In the genomic region with DNA sequence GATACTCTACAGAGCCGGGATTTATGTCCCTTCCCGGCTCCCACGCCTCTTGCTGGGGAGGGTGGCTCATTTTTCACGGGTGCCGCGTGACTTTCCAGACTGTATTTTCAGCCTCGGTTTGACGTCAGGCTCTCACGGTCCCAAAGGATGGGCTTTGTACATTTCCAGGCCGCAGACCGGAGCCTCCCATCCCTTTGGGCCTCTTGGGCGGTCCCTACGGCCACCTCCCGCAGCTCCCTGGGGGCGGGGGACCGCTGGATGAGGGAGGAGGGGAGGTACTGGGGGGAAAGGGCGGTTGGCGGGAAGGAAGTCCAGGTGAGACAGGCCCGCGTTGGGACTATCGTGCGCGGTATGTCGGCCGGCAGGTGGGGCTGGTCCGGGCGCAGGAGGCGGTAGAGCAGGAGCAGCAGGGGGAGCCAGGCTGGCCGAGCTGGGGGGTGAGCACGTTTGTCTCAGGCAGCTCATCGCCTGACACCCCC, we compare ENCODE assay signal across 15 cellular contexts. TPM values are rescaled to one million over a fixed set of nuclear protein-coding genes. Genes with fewer than 3 reads are reported as not detected.
A peak's percentile ranks its signal among the peaks of the same experiment; 100 is the strongest.
DNase-seq lines count a peak whose midpoint lies in the region; ATAC-seq, FAIRE-seq and TF ChIP-seq lines count a peak whose summit lies in the region.
"Had no signal": no experiment of that assay in that cellular context is flagged by ENCODE, and none has a peak within 500 bp of the region (broad histone marks: within the 10 kb centered on the region; RNA-seq: fewer than 3 reads in every experiment).

No MANE protein-coding gene starts in this region.

- DNase-seq in stimulated activated CD4-positive, alpha-beta T cell treated with anti-CD3 and anti-CD28 coated beads, Interleukin-4, amount 100 ng/mL, for 1 hour, result peak; percentile 10
- no peak for DNase-seq in stimulated activated CD4-positive, alpha-beta T cell treated with anti-CD3 and anti-CD28 coated beads, Interleukin-2, amount 100 ng/mL, for 48 hours
- DNase-seq in epithelial cell of esophagus (ENCODE audit: low read depth) (peak; percentile 18), mesenchymal stem cell (no peak), stomach (no peak), H54 (ENCODE audit: insufficient read length, low spot score) (no peak)
- no peak for DNase-seq in naive thymus-derived CD4-positive, alpha-beta T cell
- DNase-seq: activated naive CD4-positive, alpha-beta T cell treated with anti-CD3 and anti-CD28 coated beads, Interleukin-2, amount 50 U/mL, for 16 hours; stimulated activated CD4-positive, alpha-beta T cell treated with anti-CD3 and anti-CD28 coated beads, Interleukin-12 subunit alpha, Interleukin-12 subunit beta, amount 100 ng/mL, for 4 hours; stimulated activated naive B cell treated with anti-CD40 and anti-IgM and Interleukin-4, amounts not matched to agents 10 μg/mL and 1 μg/mL and 100 μg/mL, for 72 hours had no signal

- H2BK15ac ChIP-seq in mesenchymal stem cell (ENCODE audit: low read depth, poor library complexity, severe bottlenecking), result no peak overlapping the region

- peak overlapping the region in 2 of 10 donors; percentile 9 to 25 for H3K4me3 Mint-ChIP-seq in naive thymus-derived CD4-positive, alpha-beta T cell

- no peak overlapping the region for H2BK5ac ChIP-seq in mesenchymal stem cell (ENCODE audit: low read depth, low read length, poor library complexity, severe bottlenecking)

- 30% methylated on average over 27 of the region's 31 CpGs for WGBS in mesenchymal stem cell
- WGBS in stomach, 5 donors, result 5 to 7% (median 5%) methylated on average over 20 to 31 of the region's 31 CpGs

- H4K8ac ChIP-seq in mesenchymal stem cell (ENCODE audit: low read length), result no peak overlapping the region

- H3K27me3 ChIP-seq in mesenchymal stem cell (ENCODE audit: control insufficient read depth in 1 of 2, insufficient read depth in 1 of 2, low read length in 2 of 2), result peaks cover 34 to 50% of the 10 kb centered on the region in 2 experiments
- H3K27me3 ChIP-seq in naive thymus-derived CD4-positive, alpha-beta T cell (ENCODE audit: control insufficient read depth in 2 of 2, insufficient read depth in 2 of 2, low read length in 2 of 2), result peaks cover 0 to 5% of the 10 kb centered on the region in 2 donors
- H3K27me3 ChIP-seq in stomach, result peaks cover 0 to 50% (median 21%) of the 10 kb centered on the region in 3 donors

- H3K27me3 Mint-ChIP-seq in naive thymus-derived CD4-positive, alpha-beta T cell, result peaks cover 25 to 52% (median 46%) of the 10 kb centered on the region in 5 donors

- no peak for TF ChIP-seq EP300 in stomach (IDR thresholded peaks at IDR 0.05)

- no peak overlapping the region for H3K27ac Mint-ChIP-seq in naive thymus-derived CD4-positive, alpha-beta T cell
- H3K27ac Mint-ChIP-seq: stimulated activated naive B cell treated with anti-CD40 and anti-IgM and Interleukin-4, amounts not matched to agents 10 μg/mL and 1 μg/mL and 100 μg/mL, for 72 hours had no signal

- peaks cover 0 to 13% (median 0%) of the 10 kb centered on the region in 11 donors for H3K9me3 Mint-ChIP-seq in naive thymus-derived CD4-positive, alpha-beta T cell

- CTCF ChIA-PET in naive thymus-derived CD4-positive, alpha-beta T cell (lab: Charles Lee), result no interaction called here

- no peak overlapping the region for H3K23ac ChIP-seq in mesenchymal stem cell (ENCODE audit: low read length in 2 of 2)

- H3K18ac ChIP-seq in mesenchymal stem cell (ENCODE audit: low read depth in 1 of 2, low read length in 2 of 2), result no peak overlapping the region

- H3K36me3 ChIP-seq in mesenchymal stem cell (ENCODE audit: control insufficient read depth in 1 of 2, insufficient read depth in 2 of 2, low read depth in 1 of 2, low read length in 2 of 2), result no peaks in the 10 kb centered on the region
- H3K36me3 ChIP-seq in naive thymus-derived CD4-positive, alpha-beta T cell (ENCODE audit: control insufficient read depth in 2 of 3, insufficient read depth in 3 of 3, low read length in 3 of 3), result no peaks in the 10 kb centered on the region
- no peaks in the 10 kb centered on the region for H3K36me3 ChIP-seq in stomach

- no peak overlapping the region for H3K14ac ChIP-seq in mesenchymal stem cell (ENCODE audit: low read length in 2 of 2)

- no peak overlapping the region for H3K27ac ChIP-seq in mesenchymal stem cell (ENCODE audit: low read length, poor library complexity, severe bottlenecking)
- H3K27ac ChIP-seq in naive thymus-derived CD4-positive, alpha-beta T cell (ENCODE audit: low read depth, low read length), result no peak overlapping the region
- no peak overlapping the region for H3K27ac ChIP-seq in stomach
- H3K27ac ChIP-seq: epithelial cell of prostate had no signal

- no peak for FAIRE-seq in H54 (lab: Jason Lieb, UNC)
- FAIRE-seq: HTR-8/SVneo had no signal

- H3K9me3 ChIP-seq in mesenchymal stem cell (ENCODE audit: control insufficient read depth, low read length), result peaks cover 10% of the 10 kb centered on the region
- H3K9me3 ChIP-seq in naive thymus-derived CD4-positive, alpha-beta T cell (ENCODE audit: control insufficient read depth in 2 of 3, low read length in 3 of 3), result peaks cover 0 to 3% (median 0%) of the 10 kb centered on the region in 3 experiments
- peaks cover 0 to 12% (median 5%) of the 10 kb centered on the region in 4 donors for H3K9me3 ChIP-seq in stomach

- intact Hi-C loops in naive thymus-derived CD4-positive, alpha-beta T cell (cut with micrococcal nuclease), result no loop called here
- intact Hi-C loops in stomach (cut with DNase I; ENCODE audit: low total_unique reads), result no loop called here

- H3K9ac ChIP-seq in mesenchymal stem cell (ENCODE audit: low read length), result peak overlapping the region; percentile 31

- TF ChIP-seq POLR2A in stomach (IDR thresholded peaks at IDR 0.05) (no peak), H54 (IDR thresholded peaks at IDR 0.05; ENCODE audit: low read depth, low read length) (no peak)

- no peak overlapping the region for H2AFZ ChIP-seq in mesenchymal stem cell (ENCODE audit: low read depth, low read length)

- no peak overlapping the region for H4K91ac ChIP-seq in mesenchymal stem cell (ENCODE audit: low read length)

- no peak overlapping the region for H2BK12ac ChIP-seq in mesenchymal stem cell (ENCODE audit: low read length in 2 of 2)

- no peak overlapping the region for H2BK120ac ChIP-seq in mesenchymal stem cell (ENCODE audit: low read depth, low read length)

- TF ChIP-seq CTCF in epithelial cell of esophagus (IDR thresholded peaks at IDR 0.05; ENCODE audit: insufficient read depth, low read depth, low read length, missing control alignments), result peak; percentile 30
- TF ChIP-seq CTCF in stomach (IDR thresholded peaks at IDR 0.05), result peak in 1 of 7 experiments; percentile 7

- H3K4me1 ChIP-seq in mesenchymal stem cell (ENCODE audit: control insufficient read depth, insufficient read depth, low read depth, low read length) (no peaks in the 10 kb centered on the region), stomach (peaks cover 0 to 10% (median 9%) of the 10 kb centered on the region in 4 donors)
- no peaks in the 10 kb centered on the region for H3K4me1 ChIP-seq in naive thymus-derived CD4-positive, alpha-beta T cell (ENCODE audit: control insufficient read depth in 2 of 2, insufficient read depth in 2 of 2, low read length in 2 of 2)

- no peaks in the 10 kb centered on the region for H3K79me1 ChIP-seq in mesenchymal stem cell (replicated peaks; ENCODE audit: low read length, poor library complexity, severe bottlenecking)

- H3K4me1 Mint-ChIP-seq in naive thymus-derived CD4-positive, alpha-beta T cell, result peaks cover 0 to 4% (median 0%) of the 10 kb centered on the region in 7 donors

- no peak overlapping the region for H2AK5ac ChIP-seq in mesenchymal stem cell (ENCODE audit: low read length, severe bottlenecking)

- H3K4me2 ChIP-seq in mesenchymal stem cell (ENCODE audit: low read length, poor library complexity, severe bottlenecking), result no peak overlapping the region

- no peak overlapping the region for H3K4ac ChIP-seq in mesenchymal stem cell (ENCODE audit: low read depth in 1 of 2, low read length in 2 of 2)

- H3K4me3 ChIP-seq in epithelial cell of esophagus (ENCODE audit: low read length) (no peak overlapping the region), mesenchymal stem cell (ENCODE audit: insufficient read depth in 1 of 2, low read depth in 1 of 2, low read length in 2 of 2) (no peak overlapping the region), stomach (peak overlapping the region in 2 of 4 donors; percentile 0 to 12)
- no peak overlapping the region for H3K4me3 ChIP-seq in naive thymus-derived CD4-positive, alpha-beta T cell (ENCODE audit: low read length)

- no peak for ATAC-seq in GM19467 (IDR thresholded peaks at IDR 0.05; ENCODE audit: unreplicated experiment)
- ATAC-seq in naive thymus-derived CD4-positive, alpha-beta T cell, result no peak
- ATAC-seq: stimulated activated naive B cell treated with anti-CD40 and anti-IgM and Interleukin-4, amounts not matched to agents 10 μg/mL and 1 μg/mL and 100 μg/mL, for 72 hours had no signal

- POLR2A ChIA-PET in naive thymus-derived CD4-positive, alpha-beta T cell (lab: Charles Lee), result no interaction called here

- H3K36me3 Mint-ChIP-seq in naive thymus-derived CD4-positive, alpha-beta T cell, result peaks cover 0 to 5% (median 0%) of the 10 kb centered on the region in 5 donors

RNA-seq across cellular contexts. Expression of a gene that starts 17.9 kb away (rescaled TPM):
- polyA plus RNA-seq in mesenchymal stem cell (2013, experiment 1 of 2), result not detected
- not detected for polyA plus RNA-seq in mesenchymal stem cell (2013, experiment 2 of 2)
- total RNA-seq in naive thymus-derived CD4-positive, alpha-beta T cell, result not detected
- polyA plus RNA-seq in naive thymus-derived CD4-positive, alpha-beta T cell, result not detected
- total RNA-seq in stomach, result not detected
- polyA plus RNA-seq in stomach, result not detected
- total RNA-seq: lung microvascular endothelial cell had no signal

RNA-seq across cellular contexts. Expression of a gene that starts 20.1 kb away (rescaled TPM):
- polyA plus RNA-seq in mesenchymal stem cell (2013, experiment 1 of 2), result 0.04 TPM
- 0.04 TPM for polyA plus RNA-seq in mesenchymal stem cell (2013, experiment 2 of 2)
- not detected for total RNA-seq in naive thymus-derived CD4-positive, alpha-beta T cell
- polyA plus RNA-seq in naive thymus-derived CD4-positive, alpha-beta T cell, result not detected
- under 1 TPM in 3 of 5 donors, not detected in 2; 0.14 to 0.37 (median 0.29) TPM for total RNA-seq in stomach
- under 1 TPM in 2 of 3 donors, not detected in 1; 0.08 to 0.12 TPM for polyA plus RNA-seq in stomach

RNA-seq across cellular contexts. Expression of a gene that starts 59.7 kb away (rescaled TPM):
- polyA plus RNA-seq in mesenchymal stem cell (2013, experiment 1 of 2), result not detected
- polyA plus RNA-seq in mesenchymal stem cell (2013, experiment 2 of 2), result not detected
- not detected for total RNA-seq in naive thymus-derived CD4-positive, alpha-beta T cell
- polyA plus RNA-seq in naive thymus-derived CD4-positive, alpha-beta T cell, result not detected
- total RNA-seq in stomach, result not detected
- polyA plus RNA-seq in stomach, result under 1 TPM in 1 of 3 donors, not detected in 2; 0.08 TPM
- total RNA-seq: lung microvascular endothelial cell, RPMI7951 had no signal

Comparison
In these comparisons a context has a peak if more than half of its experiments do, and no peak if none do; other contexts are left out.
1. DNase-seq: peak in stimulated activated CD4-positive, alpha-beta T cell treated with anti-CD3 and anti-CD28 coated beads, Interleukin-4, amount 100 ng/mL, for 1 hour (single experiment) and epithelial cell of esophagus (single experiment); none in stimulated activated CD4-positive, alpha-beta T cell treated with anti-CD3 and anti-CD28 coated beads, Interleukin-2, amount 100 ng/mL, for 48 hours (0 of 2), mesenchymal stem cell (single experiment), naive thymus-derived CD4-positive, alpha-beta T cell (0 of 9), stomach (single experiment) and H54 (single experiment).